28 cellular contexts compared by ENCODE assay signal in genomic region chr13:111968611-111969010, GRCh38.
"Had no signal": no experiment of that assay in that cellular context is flagged by ENCODE, and none has a peak within 500 bp of the region (broad histone marks: within the 10 kb centered on the region; RNA-seq: fewer than 3 reads in every experiment).

No MANE protein-coding gene starts in this region.

- H3K9me3 ChIP-seq: colonic mucosa, gastrocnemius medialis, mucosa of descending colon, prostate gland, right atrium auricular region, thyroid gland, vagina had no signal

- H3K27ac Mint-ChIP-seq: endodermal cell; memory B cell; mesothelial cell of epicardium; naive B cell; natural killer cell treated with Interleukin-12 subunit alpha and Interleukin-12 subunit beta and Interleukin-15 and Interleukin-18, amount 100 ng/mL, for 72 hours; stimulated activated naive CD8-positive, alpha-beta T cell treated with anti-CD3 and anti-CD28 coated beads, Interleukin-15, amount 100 ng/mL, for 72 hours had no signal

- H3K9me3 Mint-ChIP-seq: memory B cell; mesothelial cell of epicardium; naive B cell; natural killer cell treated with Interleukin-12 subunit alpha and Interleukin-12 subunit beta and Interleukin-15 and Interleukin-18, amount 100 ng/mL, for 72 hours; neural crest cell had no signal

- H3K4me3 Mint-ChIP-seq: endodermal cell; memory B cell; mesothelial cell of epicardium; naive B cell; natural killer cell treated with Interleukin-12 subunit alpha and Interleukin-12 subunit beta and Interleukin-15 and Interleukin-18, amount 100 ng/mL, for 72 hours; neural crest cell; stimulated activated naive CD8-positive, alpha-beta T cell treated with anti-CD3 and anti-CD28 coated beads, Interleukin-15, amount 100 ng/mL, for 72 hours had no signal

- H3K4me1 Mint-ChIP-seq: memory B cell; naive B cell; stimulated activated naive CD8-positive, alpha-beta T cell treated with anti-CD3 and anti-CD28 coated beads, Interleukin-15, amount 100 ng/mL, for 72 hours had no signal

- H3K4me2 ChIP-seq: smooth muscle cell had no signal

- DNase-seq: colonic mucosa; effector CD8-positive, alpha-beta T cell; endodermal cell; foreskin fibroblast; gastrocnemius medialis; mucosa of descending colon; naive B cell; nucleus accumbens; stimulated activated CD4-positive, alpha-beta T cell treated with anti-CD3 and anti-CD28 coated beads, Interleukin-12 subunit alpha, Interleukin-12 subunit beta, amount 100 ng/mL, for 4 hours; stimulated activated CD4-positive, alpha-beta T cell treated with anti-CD3 and anti-CD28 coated beads, Interleukin-1b, Interleukin-23, amount 100 ng/mL, for 48 hours; stimulated activated CD4-positive, alpha-beta T cell treated with anti-CD3 and anti-CD28 coated beads, Interleukin-4, amount 100 ng/mL, for 1 hour; stimulated activated CD8-positive, alpha-beta memory T cell treated with anti-CD3 and anti-CD28 coated beads, Interleukin-4, amount 100 ng/mL, for 48 hours; stimulated activated naive CD4-positive, alpha-beta T cell; stimulated activated naive CD8-positive, alpha-beta T cell treated with anti-CD3 and anti-CD28 coated beads, Interleukin-15, amount 100 ng/mL, for 72 hours; thyroid gland; trophoblast cell had no signal

- H3K27ac ChIP-seq: colonic mucosa, epithelial cell of prostate, gastrocnemius medialis, prostate gland, right atrium auricular region, thyroid gland, vagina had no signal

- H3K36me3 ChIP-seq: colonic mucosa, gastrocnemius medialis, prostate gland, right atrium auricular region, thyroid gland, vagina had no signal

- H3K4me1 ChIP-seq: colonic mucosa, gastrocnemius medialis, prostate gland, thyroid gland, vagina had no signal

- H3K27me3 ChIP-seq: colonic mucosa, right atrium auricular region, thyroid gland, vagina had no signal

- H3K36me3 Mint-ChIP-seq: memory B cell; mesothelial cell of epicardium; naive B cell; natural killer cell treated with Interleukin-12 subunit alpha and Interleukin-12 subunit beta and Interleukin-15 and Interleukin-18, amount 100 ng/mL, for 72 hours had no signal

- ATAC-seq: esophagus mucosa; gastrocnemius medialis; mucosa of descending colon; natural killer cell treated with Interleukin-12 subunit alpha and Interleukin-12 subunit beta and Interleukin-15 and Interleukin-18, amount 100 ng/mL, for 72 hours; sciatic nerve; stimulated activated naive CD8-positive, alpha-beta T cell treated with anti-CD3 and anti-CD28 coated beads, Interleukin-15, amount 100 ng/mL, for 72 hours had no signal

- H3K4me3 ChIP-seq: colonic mucosa, gastrocnemius medialis, lung, mucosa of descending colon, prostate gland, right atrium auricular region, smooth muscle cell, thyroid gland, vagina had no signal
